Comparison of ENCODE assay signal across 16 cellular contexts in genomic region chr1:63730211-63730610, GRCh38. TPM values are rescaled to one million over a fixed set of nuclear protein-coding genes. Genes with fewer than 3 reads are reported as not detected.
DNase-seq lines count a peak whose midpoint lies in the region; ATAC-seq and TF ChIP-seq lines count a peak whose summit lies in the region.
"Had no signal": no experiment of that assay in that cellular context is flagged by ENCODE, and none has a peak within 500 bp of the region (broad histone marks: within the 10 kb centered on the region; RNA-seq: fewer than 3 reads in every experiment).

No MANE protein-coding gene starts in this region.

- TF ChIP-seq CTCF in BE2C (IDR thresholded peaks at IDR 0.05; ENCODE audit: low read depth, low read length): no peak
- no peak for TF ChIP-seq CTCF in HEK293 (tag by site-specific recombination; IDR thresholded peaks at IDR 0.05)

- CTCF ChIA-PET in HEK293 (lab: Yijun Ruan, JAX): interaction anchor here (0.6 to 1.1 kb wide), 3 partner anchors 39 to 542 kb away, joined by 4 to 6 read pairs (median 5); no protein-coding TSS in a partner anchor

- no peak for ATAC-seq in GM18502 (IDR thresholded peaks at IDR 0.05; ENCODE audit: poor library complexity, unreplicated experiment)
- ATAC-seq: stimulated activated effector memory CD8-positive, alpha-beta T cell treated with anti-CD3 and anti-CD28 coated beads, Interleukin-12 subunit alpha, Interleukin-12 subunit beta, amount 100 ng/mL, for 72 hours had no signal

- H3K27ac ChIP-seq in HEK293 (ENCODE audit: extremely low read depth, low read depth, low read length) (no peak overlapping the region), SJCRH30 (no peak overlapping the region)
- H3K27ac ChIP-seq: esophagus squamous epithelium, neutrophil had no signal

- H3K4me1 ChIP-seq in BE2C: no peaks in the 10 kb centered on the region; the same call in 1 of the 2 replicates
- H3K4me1 ChIP-seq in HEK293 (ENCODE audit: control insufficient read depth, insufficient read depth, low read length): no peaks in the 10 kb centered on the region; the same call in 1 of the 2 replicates
- peaks cover 40% of the 10 kb centered on the region for H3K4me1 ChIP-seq in SJCRH30

- DNase-seq in BE2C (peak; percentile 11), SJCRH30 (peak; percentile 37 to 67), kidney glomerular epithelial cell (lab: John Stamatoyannopoulos, UW) (peak; percentile 17)
- no peak for DNase-seq in stimulated activated CD4-positive, alpha-beta T cell treated with anti-CD3 and anti-CD28 coated beads, Interleukin-15, amount 100 ng/mL, for 24 hours
- DNase-seq in activated naive CD4-positive, alpha-beta T cell treated with anti-CD3 and anti-CD28 coated beads, Interleukin-2, amount 50 U/mL, for 16 hours: no peak
- DNase-seq in stimulated activated CD8-positive, alpha-beta memory T cell treated with anti-CD3 and anti-CD28 coated beads, Interleukin-4, amount 100 ng/mL, for 48 hours: no peak
- DNase-seq: activated CD4-positive, alpha-beta T cell treated with anti-CD3 and anti-CD28 coated beads, Interleukin-2, amount 10 ng/mL, durations not matched to agents 7 days and 5 days; activated effector memory CD4-positive, alpha-beta T cell treated with Interleukin-2 at 50 U/mL for 16 hours; CD4-positive, alpha-beta T cell; esophagus squamous epithelium; KG1; NCI-H446 had no signal

- POLR2A ChIA-PET in HEK293 (lab: Yijun Ruan, JAX): no interaction called here

- H3K4me3 ChIP-seq in BE2C (ENCODE audit: low read depth, low read length): no peak overlapping the region
- H3K4me3 ChIP-seq in HEK293 (ENCODE audit: low read depth, low read length): no peak overlapping the region
- no peak overlapping the region for H3K4me3 ChIP-seq in SJCRH30
- H3K4me3 ChIP-seq: esophagus squamous epithelium had no signal

- no peaks in the 10 kb centered on the region for H3K9me3 ChIP-seq in BE2C
- no peaks in the 10 kb centered on the region for H3K9me3 ChIP-seq in HEK293 (ENCODE audit: control insufficient read depth, insufficient read depth, low read depth, low read length)
- H3K9me3 ChIP-seq in SJCRH30 (replicated peaks): no peaks in the 10 kb centered on the region
- H3K9me3 ChIP-seq: neutrophil had no signal

- H3K36me3 ChIP-seq in BE2C (no peaks in the 10 kb centered on the region), HEK293 (ENCODE audit: control insufficient read depth in 2 of 2, insufficient read depth in 1 of 2, low read length in 2 of 2) (no peaks in the 10 kb centered on the region; a peak in 1 of 3 replicates), SJCRH30 (no peaks in the 10 kb centered on the region)
- H3K36me3 ChIP-seq: esophagus squamous epithelium, neutrophil had no signal

- no peaks in the 10 kb centered on the region for H3K27me3 ChIP-seq in BE2C
- no peaks in the 10 kb centered on the region for H3K27me3 ChIP-seq in SJCRH30
- H3K27me3 ChIP-seq: esophagus squamous epithelium, neutrophil had no signal

TF ChIP-seq in HEK293, 187 proteins besides CTCF, POLR2A, EP300 and RAD21:
- TF ChIP-seq HOXD13 (CRISPR knock-in tag; IDR thresholded peaks at IDR 0.05; ENCODE audit: borderline replicate concordance) (no peak), OSR2 (tag by site-specific recombination; IDR thresholded peaks at IDR 0.05) (peak; percentile 56), ZNF221 (tag by site-specific recombination; IDR thresholded peaks at IDR 0.05; ENCODE audit: borderline replicate concordance) (no peak), ZNF791 (tag by site-specific recombination; IDR thresholded peaks at IDR 0.05) (no peak)

RNA-seq across cellular contexts. Expression of gene ROR1, which starts 43.6 kb away (rescaled TPM):
- polyA plus RNA-seq in BE2C (2012; ENCODE audit: insufficient read depth, insufficient read length, low read depth): 3.5 TPM
- 4.8 and 5.5 TPM in 2 replicates for total RNA-seq in SJCRH30 (2014; rRNA removed; shearing (Covaris generic))
- total RNA-seq: activated CD4-positive, alpha-beta T cell treated with anti-CD3 and anti-CD28 coated beads, Interleukin-2, amount 10 ng/mL, durations not matched to agents 7 days and 5 days; CD4-positive, alpha-beta T cell had no signal

Comparison
In these comparisons a context has a peak if more than half of its experiments do, and no peak if none do; other contexts are left out.
1. DNase-seq: peak in BE2C (single experiment), SJCRH30 (2 of 2) and kidney glomerular epithelial cell (single experiment); none in stimulated activated CD4-positive, alpha-beta T cell treated with anti-CD3 and anti-CD28 coated beads, Interleukin-15, amount 100 ng/mL, for 24 hours (single experiment), activated naive CD4-positive, alpha-beta T cell treated with anti-CD3 and anti-CD28 coated beads, Interleukin-2, amount 50 U/mL, for 16 hours (single experiment) and stimulated activated CD8-positive, alpha-beta memory T cell treated with anti-CD3 and anti-CD28 coated beads, Interleukin-4, amount 100 ng/mL, for 48 hours (single experiment).